In the genomic region with DNA sequence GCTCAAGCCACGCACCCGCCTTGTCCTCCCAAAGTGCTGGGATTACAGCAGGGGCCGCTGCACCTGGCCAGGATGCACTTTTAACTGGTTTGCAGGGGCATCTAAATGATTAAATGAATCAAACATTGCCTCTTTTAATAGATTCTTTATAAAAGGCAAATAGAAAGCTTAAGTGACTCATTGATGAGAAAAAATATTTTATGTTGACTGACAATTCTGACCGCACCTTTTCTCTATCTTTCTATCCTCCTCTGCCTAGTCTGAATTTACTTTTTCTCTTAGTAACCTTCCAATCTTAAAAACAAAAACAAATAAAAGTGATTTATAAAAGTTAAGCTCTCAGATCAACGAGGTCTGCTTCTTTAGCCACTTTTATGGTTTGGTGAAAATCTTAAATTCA, we compare ENCODE assay signal across 28 cellular contexts.
"Had no signal": no experiment of that assay in that cellular context is flagged by ENCODE, and none has a peak within 500 bp of the region (broad histone marks: within the 10 kb centered on the region; RNA-seq: fewer than 3 reads in every experiment).

No MANE protein-coding gene starts in this region.

- H3K9me3 Mint-ChIP-seq: dendritic cell treated with granulocyte-macrophage colony-stimulating factor and Interleukin-4, amounts not matched to agents 40 ng/mL and 50 ng/mL, for 4 days; effector memory CD8-positive, alpha-beta T cell; endodermal cell; immature natural killer cell; mesothelial cell of epicardium; naive B cell had no signal

- DNase-seq: colonic mucosa; cortex of kidney; effector CD8-positive, alpha-beta T cell; effector memory CD8-positive, alpha-beta T cell; endodermal cell; erythroblast; esophagus squamous epithelium; foreskin fibroblast; foreskin melanocyte; gastrocnemius medialis; heart left ventricle; hypothalamus; immature natural killer cell; islet precursor cell; kidney; kidney glomerular epithelial cell; left colon; left ventricle myocardium superior; lower lobe of right lung; mesenchymal stem cell; mucosa of descending colon; naive B cell had no signal

- H3K36me3 ChIP-seq: colonic mucosa, esophagus squamous epithelium, gastrocnemius medialis, heart left ventricle, lower lobe of right lung had no signal

- H3K4me1 Mint-ChIP-seq: endodermal cell, immature natural killer cell had no signal

- H3K4me1 ChIP-seq: colonic mucosa, esophagus squamous epithelium, gastrocnemius medialis, lower lobe of right lung had no signal

- H3K9me3 ChIP-seq: colonic mucosa, esophagus squamous epithelium, gastrocnemius medialis, heart left ventricle, lower lobe of right lung, mucosa of descending colon had no signal

- H3K27me3 Mint-ChIP-seq: dendritic cell treated with granulocyte-macrophage colony-stimulating factor and Interleukin-4, amounts not matched to agents 40 ng/mL and 50 ng/mL, for 4 days; effector memory CD8-positive, alpha-beta T cell; naive B cell had no signal

- H3K27me3 ChIP-seq: colonic mucosa, esophagus squamous epithelium, gastrocnemius medialis, heart left ventricle, hepatocyte had no signal

- H3K36me3 Mint-ChIP-seq: mesothelial cell of epicardium, naive B cell had no signal

- H3K4me3 ChIP-seq: colonic mucosa, esophagus squamous epithelium, gastrocnemius medialis, heart left ventricle, hepatocyte, lower lobe of right lung, mucosa of descending colon had no signal

- H3K27ac Mint-ChIP-seq: dendritic cell treated with granulocyte-macrophage colony-stimulating factor and Interleukin-4, amounts not matched to agents 40 ng/mL and 50 ng/mL, for 4 days; endodermal cell; immature natural killer cell; mesothelial cell of epicardium had no signal

- ATAC-seq: effector memory CD8-positive, alpha-beta T cell; esophagus mucosa; gastrocnemius medialis; left colon; left lobe of liver; lower lobe of right lung; mucosa of descending colon had no signal

- H3K4me3 Mint-ChIP-seq: dendritic cell treated with granulocyte-macrophage colony-stimulating factor and Interleukin-4, amounts not matched to agents 40 ng/mL and 50 ng/mL, for 4 days; effector memory CD8-positive, alpha-beta T cell; endodermal cell; immature natural killer cell; mesothelial cell of epicardium; naive B cell had no signal

- H3K27ac ChIP-seq: colonic mucosa, epithelial cell of prostate, esophagus squamous epithelium, gastrocnemius medialis, hepatocyte, lower lobe of right lung had no signal
